ENCODE assay signal across 1 cellular context in genomic region chr6:11899645-11900044, GRCh38.
TF ChIP-seq lines count a peak whose summit lies in the region.

No MANE protein-coding gene starts in this region.

TF ChIP-seq in K562, 482 proteins besides CTCF, POLR2A, EP300 and RAD21 (continued from another document):
- no peak for TF ChIP-seq FOXP4 (CRISPR knock-in tag; IDR thresholded peaks at IDR 0.05; ENCODE audit: borderline replicate concordance)
- TF ChIP-seq PRDM10 (IDR thresholded peaks at IDR 0.05; ENCODE audit: partially characterized antibody), result no peak
- peak; percentile 88 for TF ChIP-seq TRIM28 (IDR thresholded peaks at IDR 0.05)
- peak; percentile 84 for TF ChIP-seq ZNF280A (IDR thresholded peaks at IDR 0.05; ENCODE audit: low read depth, partially characterized antibody)
- peak in 1 of 2 experiments; percentile 74; a peak in 1 of 3 replicates for TF ChIP-seq CBX3 (IDR thresholded peaks at IDR 0.05; ENCODE audit: borderline replicate concordance in 1 of 2, low read length in 2 of 2)
